In the genomic region with DNA sequence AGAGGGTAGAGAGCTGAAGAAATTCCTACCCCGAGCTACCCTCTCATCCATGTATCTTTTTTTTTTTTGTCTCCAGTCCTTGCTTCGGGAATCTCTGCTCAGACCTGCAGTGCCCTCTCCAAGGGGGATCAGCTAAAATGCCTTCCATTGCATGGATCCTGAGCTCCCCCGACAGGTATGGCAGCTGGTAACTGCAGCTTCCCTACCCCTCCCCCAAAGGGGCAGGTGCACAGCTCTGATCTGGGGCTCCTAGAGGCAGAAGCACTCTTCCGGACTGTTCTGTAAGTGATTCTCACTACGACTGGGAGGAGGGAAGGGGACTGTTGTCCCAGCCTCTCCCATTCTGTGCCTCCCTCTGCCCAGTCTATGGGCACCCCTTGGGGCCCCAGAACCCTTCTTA, we compare ENCODE assay signal across 12 cellular contexts.
"Had no signal": no experiment of that assay in that cellular context is flagged by ENCODE, and none has a peak within 500 bp of the region (broad histone marks: within the 10 kb centered on the region; RNA-seq: fewer than 3 reads in every experiment).

No MANE protein-coding gene starts in this region.

- H3K36me3 ChIP-seq: colonic mucosa, left lung, neural progenitor cell, right lobe of liver, suprapubic skin had no signal

- H3K4me2 ChIP-seq: neural progenitor cell had no signal

- H3K4me1 ChIP-seq: colonic mucosa, left lung, neural progenitor cell, psoas muscle, right lobe of liver had no signal

- H3K27me3 ChIP-seq: right lobe of liver had no signal

- H3K9me3 ChIP-seq: colonic mucosa, left lung, psoas muscle, right lobe of liver, suprapubic skin had no signal

- H2AFZ ChIP-seq: neural progenitor cell had no signal

- H3K27ac ChIP-seq: colonic mucosa, left lung, neural progenitor cell, psoas muscle, right lobe of liver, suprapubic skin had no signal

- DNase-seq: activated CD4-positive, CD25-positive, alpha-beta regulatory T cell treated with anti-CD3 and anti-CD28 coated beads, Interleukin-2, amount 50 U/mL, for 72 hours; activated naive CD8-positive, alpha-beta T cell treated with anti-CD3 and anti-CD28 coated beads, Interleukin-2, amount 10 ng/mL, durations not matched to agents 7 days and 5 days; central memory CD4-positive, alpha-beta T cell; colonic mucosa; kidney; left lung; naive B cell; psoas muscle; right lobe of liver; trophoblast cell had no signal

- H3K4me3 ChIP-seq: colonic mucosa, left lung, neural progenitor cell, psoas muscle, right lobe of liver, suprapubic skin had no signal
